In the genomic region with DNA sequence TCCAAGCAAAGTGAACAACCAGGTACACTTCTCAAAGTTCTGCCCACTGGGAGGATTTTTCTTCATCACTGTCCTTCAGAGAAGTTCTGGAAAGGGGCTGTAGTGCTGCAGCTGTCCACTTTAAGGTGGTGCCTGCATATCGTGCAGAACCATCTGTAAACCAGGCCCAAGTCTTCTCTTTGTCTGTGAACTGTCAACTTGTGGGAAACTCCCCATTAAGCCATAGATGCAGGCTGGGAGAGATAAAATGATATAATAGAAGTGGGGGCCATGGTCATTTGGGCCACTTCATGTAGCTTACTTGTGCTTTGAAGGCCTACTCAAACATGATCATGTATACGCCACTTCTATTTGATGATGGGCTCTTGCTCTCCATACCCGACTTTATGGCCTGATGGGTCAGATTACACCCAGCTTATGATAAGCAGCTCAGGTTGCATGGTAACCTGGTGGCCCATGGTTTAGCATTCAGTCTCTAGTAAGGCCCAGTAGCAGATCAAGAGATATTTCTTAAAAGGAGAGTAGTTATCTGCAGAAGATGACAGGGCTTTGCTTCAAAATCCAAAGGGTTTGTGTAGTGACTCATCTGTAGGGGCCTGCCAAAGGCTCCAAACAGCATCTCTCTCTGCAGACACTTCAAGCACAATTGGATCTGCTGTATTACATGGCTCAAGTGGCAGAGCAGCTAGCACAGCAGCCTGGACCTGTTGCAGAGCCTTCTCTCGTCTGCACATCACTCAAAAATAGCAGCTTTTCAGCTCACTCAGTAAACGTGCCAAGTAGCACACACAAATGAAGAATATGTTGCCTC, we compare ENCODE assay signal across 20 cellular contexts. TPM values are rescaled to one million over a fixed set of nuclear protein-coding genes. Genes with fewer than 3 reads are reported as not detected.
DNase-seq lines count a peak whose midpoint lies in the region; ATAC-seq and TF ChIP-seq lines count a peak whose summit lies in the region.
"Had no signal": no experiment of that assay in that cellular context is flagged by ENCODE, and none has a peak within 500 bp of the region (broad histone marks: within the 10 kb centered on the region; RNA-seq: fewer than 3 reads in every experiment).

No MANE protein-coding gene starts in this region.

- H3K27me3 ChIP-seq in IMR-90 (ENCODE audit: control insufficient read depth, insufficient read depth, low read length) (peaks cover 9% of the 10 kb centered on the region), PC-3 (ENCODE audit: low read length) (no peaks in the 10 kb centered on the region), colonic mucosa (no peaks in the 10 kb centered on the region)
- H3K27me3 ChIP-seq: cardiac muscle cell, uterus had no signal

- no peak for TF ChIP-seq CTCF in IMR-90 (conservative IDR thresholded peaks at IDR 0.05; ENCODE audit: low read depth, low read length)
- TF ChIP-seq CTCF in PC-3 (conservative IDR thresholded peaks at IDR 0.05; ENCODE audit: low read depth, low read length) = no peak
- TF ChIP-seq CTCF in fibroblast of pulmonary artery (IDR thresholded peaks at IDR 0.05; ENCODE audit: low read length, missing control alignments) = no peak
- no peak for TF ChIP-seq CTCF in RWPE1 (conservative IDR thresholded peaks at IDR 0.05; ENCODE audit: low read depth)
- TF ChIP-seq CTCF in GM13976 (IDR thresholded peaks at IDR 0.05; ENCODE audit: borderline replicate concordance, control extremely low read depth, extremely low read depth, insufficient read depth, missing control alignments) = no peak
- no peak for TF ChIP-seq CTCF in colonic mucosa (IDR thresholded peaks at IDR 0.05)

- no peak overlapping the region for H2BK5ac ChIP-seq in IMR-90 (ENCODE audit: low read depth, low read length, poor library complexity, severe bottlenecking)

- H3K4me3 ChIP-seq in IMR-90 (ENCODE audit: insufficient read depth, low read depth, low read length) (no peak overlapping the region), PC-3 (ENCODE audit: low read length) (no peak overlapping the region), fibroblast of pulmonary artery (replicated peaks; ENCODE audit: low read depth, low read length) (no peak overlapping the region), colonic mucosa (no peak overlapping the region)
- H3K4me3 ChIP-seq: cardiac muscle cell, heart left ventricle, uterus had no signal

- ATAC-seq in IMR-90 (ENCODE audit: low read depth) (peak; percentile 95), PC-3 (peak; percentile 95), GM21526 (IDR thresholded peaks at IDR 0.05; ENCODE audit: low FRiP score, unreplicated experiment) (no peak)
- ATAC-seq: heart left ventricle; left lobe of liver; stimulated activated naive B cell treated with anti-CD40 and anti-IgM and Interleukin-4, amounts not matched to agents 10 μg/mL and 1 μg/mL and 100 μg/mL, for 72 hours had no signal

- no peak overlapping the region for H2AFZ ChIP-seq in IMR-90 (replicated peaks; ENCODE audit: low read length, poor library complexity)
- H2AFZ ChIP-seq in PC-3 (ENCODE audit: low read length) = no peak overlapping the region

- DNase-seq in DMS153 (lab: John Stamatoyannopoulos, UW) = peak; percentile 71
- peak; percentile 86 for DNase-seq in IMR-90
- peak; percentile 48 for DNase-seq in PC-3
- peak; percentile 34 for DNase-seq in fibroblast of pulmonary artery (ENCODE audit: low read depth)
- DNase-seq in RWPE1 (ENCODE audit: low spot score) = no peak
- no peak for DNase-seq in GM13976 (ENCODE audit: low spot score)
- no peak for DNase-seq in colonic mucosa
- DNase-seq: activated CD4-positive, alpha-beta memory T cell treated with anti-CD3 and anti-CD28 coated beads, Interleukin-2, amount 10 ng/mL, durations not matched to agents 7 days and 5 days; activated effector memory CD4-positive, alpha-beta T cell treated with Interleukin-2 at 50 U/mL for 16 hours; H7; heart left ventricle; NCI-H524 treated with DMSO at 0.1 percent for 48 hours; stimulated activated CD4-positive, alpha-beta T cell treated with anti-CD3 and anti-CD28 coated beads, Interleukin-4, amount 100 ng/mL, for 24 hours; stimulated activated naive B cell treated with anti-CD40 and anti-IgM and Interleukin-4, amounts not matched to agents 10 μg/mL and 1 μg/mL and 100 μg/mL, for 72 hours; uterus had no signal

- no peaks in the 10 kb centered on the region for H4K20me1 ChIP-seq in IMR-90 (ENCODE audit: insufficient read depth, low read length)
- no peaks in the 10 kb centered on the region for H4K20me1 ChIP-seq in PC-3 (ENCODE audit: low read length)

- no peaks in the 10 kb centered on the region for H3K9me3 ChIP-seq in IMR-90 (ENCODE audit: control insufficient read depth, insufficient read depth, low read length)
- H3K9me3 ChIP-seq in PC-3 (ENCODE audit: low read length) = no peaks in the 10 kb centered on the region
- H3K9me3 ChIP-seq in colonic mucosa = no peaks in the 10 kb centered on the region
- H3K9me3 ChIP-seq: heart left ventricle, uterus had no signal

- no peak overlapping the region for H2AK9ac ChIP-seq in IMR-90 (replicated peaks; ENCODE audit: low read depth, low read length, poor library complexity)

- H3K79me1 ChIP-seq in IMR-90 (ENCODE audit: low read depth in 1 of 2, low read length in 2 of 2) = no peaks in the 10 kb centered on the region

- POLR2A ChIA-PET in IMR-90 (lab: Charles Lee; ENCODE audit: unreplicated experiment) = no interaction called here
- POLR2A ChIA-PET in PC-3 (lab: Charles Lee; ENCODE audit: unreplicated experiment) = interaction anchor here (0.5 kb wide), 1 partner anchor 17 kb away, joined by 5 read pairs; no protein-coding TSS in a partner anchor
- POLR2A ChIA-PET in RWPE1 (lab: Yijun Ruan, JAX; ENCODE audit: low non-redundant PET) = no interaction called here

- no peak overlapping the region for H3K4me2 ChIP-seq in IMR-90 (ENCODE audit: low read depth, low read length)
- H3K4me2 ChIP-seq in PC-3 (ENCODE audit: low read length) = no peak overlapping the region

- BruUV-seq in IMR-90 (replicated peaks; lab: Mats Ljungman, UMichigan) (no TSS peak), PC-3 (replicated peaks; lab: Mats Ljungman, UMichigan) (no TSS peak)

- H3F3A ChIP-seq in PC-3 (ENCODE audit: low read length, unreplicated experiment) = no peaks in the 10 kb centered on the region

- CTCF ChIA-PET in IMR-90 (lab: Yijun Ruan, JAX) = interaction anchor here (1.3 kb wide), 1 partner anchor 14 kb away, joined by 4 read pairs; no protein-coding TSS in a partner anchor
- CTCF ChIA-PET in PC-3 (lab: Charles Lee) = no interaction called here
- CTCF ChIA-PET in RWPE1 (lab: Yijun Ruan, JAX) = interaction anchor here (0.5 to 0.8 kb wide), 2 partner anchors 19 to 576 kb away, joined by 3 read pairs; no protein-coding TSS in a partner anchor

- H2BK15ac ChIP-seq in IMR-90 (ENCODE audit: low read depth, low read length) = no peak overlapping the region

- H3K36me3 ChIP-seq in IMR-90 (ENCODE audit: control insufficient read depth, insufficient read depth, low read length) (no peaks in the 10 kb centered on the region), PC-3 (ENCODE audit: low read depth, low read length) (no peaks in the 10 kb centered on the region), colonic mucosa (no peaks in the 10 kb centered on the region)
- H3K36me3 ChIP-seq: cardiac muscle cell, heart left ventricle, uterus had no signal

- H3K9me1 ChIP-seq in IMR-90 (ENCODE audit: insufficient read depth, low read length) = 0 out of 2 replicates have a peak, but pooled peaks cover 3% of the 10 kb centered on the region

- no peak overlapping the region for H3K27ac ChIP-seq in IMR-90 (ENCODE audit: insufficient read depth, low read length)
- no peak overlapping the region for H3K27ac ChIP-seq in PC-3 (ENCODE audit: low read length)
- no peak overlapping the region for H3K27ac ChIP-seq in RWPE1
- no peak overlapping the region for H3K27ac ChIP-seq in colonic mucosa
- H3K27ac ChIP-seq: C4-2B, cardiac muscle cell, heart left ventricle, HL-60, uterus had no signal

- H4K91ac ChIP-seq in IMR-90 (ENCODE audit: insufficient read depth, low read depth, low read length) = no peak overlapping the region

- H3K23ac ChIP-seq in IMR-90 (ENCODE audit: low read depth, low read length) = no peak overlapping the region

- no peak overlapping the region for H4K8ac ChIP-seq in IMR-90 (ENCODE audit: low read depth in 2 of 2, low read length in 2 of 2)

- H4K5ac ChIP-seq in IMR-90 (ENCODE audit: low read depth, low read length) = no peak overlapping the region

- TF ChIP-seq RAD21 in IMR-90 (IDR thresholded peaks at IDR 0.05; ENCODE audit: low read length) = no peak

- no peaks in the 10 kb centered on the region for H3K79me2 ChIP-seq in PC-3 (ENCODE audit: low read length)

- 60% methylated on average over 2 of the region's 5 CpGs; no CpG with 5 or more reads in 1 of the 2 experiments for WGBS in IMR-90 (ENCODE audit: extremely low coverage in 2 of 2, insufficient read length in 1 of 2), 2 experiments

- intact Hi-C loops in IMR-90 (cut with micrococcal nuclease) (no loop called here), PC-3 (cut with micrococcal nuclease) (no loop called here), colonic mucosa (cut with DNase I) (no loop called here)

- dilution Hi-C loops in IMR-90 (cut with HindIII; ENCODE audit: low sequenced_read_pairs, unreplicated experiment) = no loop called here

- H3K4ac ChIP-seq in IMR-90 (ENCODE audit: low read depth, low read length) = no peak overlapping the region

- H3K18ac ChIP-seq in IMR-90 (ENCODE audit: low read depth, low read length) = no peak overlapping the region

- H3K9me2 ChIP-seq in PC-3 (replicated peaks; ENCODE audit: low read length) = no peaks in the 10 kb centered on the region

- H3K56ac ChIP-seq in IMR-90 (ENCODE audit: extremely low read depth, insufficient read depth, low read length) = no peak overlapping the region

- H2AK5ac ChIP-seq in IMR-90 (ENCODE audit: low read depth, low read length) = no peak overlapping the region

- in situ Hi-C loops in IMR-90 (cut with MboI; ENCODE audit: low sequenced_read_pairs) (no loop called here), GM13976 (cut with MboI; ENCODE audit: low sequenced_read_pairs, unreplicated experiment) (no loop called here)

- H3K9ac ChIP-seq in IMR-90 (ENCODE audit: low read depth, low read length) (no peak overlapping the region), PC-3 (ENCODE audit: low read length) (no peak overlapping the region), colonic mucosa (ENCODE audit: low read depth in 2 of 2, low read length in 2 of 2) (no peak overlapping the region)

- TF ChIP-seq POLR2A in IMR-90 (IDR thresholded peaks at IDR 0.05; ENCODE audit: low read depth, low read length) = no peak

- H2BK120ac ChIP-seq in IMR-90 (ENCODE audit: low read depth, low read length) = no peak overlapping the region

- no peak overlapping the region for H2BK20ac ChIP-seq in IMR-90 (ENCODE audit: low read depth, low read length)

- H3K4me1 ChIP-seq in IMR-90 (ENCODE audit: control insufficient read depth, insufficient read depth, low read length) (peaks cover 2% of the 10 kb centered on the region; the same call in 1 of the 2 replicates), PC-3 (ENCODE audit: insufficient read depth, low read length) (no peaks in the 10 kb centered on the region; the same call in 1 of the 2 replicates), colonic mucosa (no peaks in the 10 kb centered on the region)
- H3K4me1 ChIP-seq: heart left ventricle, uterus had no signal

- no peak overlapping the region for H3K14ac ChIP-seq in IMR-90 (replicated peaks; ENCODE audit: low read depth, low read length)

RNA-seq across cellular contexts. Expression of a gene that starts 15.7 kb away (rescaled TPM):
- total RNA-seq in IMR-90 (2012; rRNA removed) (211 and 225 TPM in 2 replicates), PC-3 (2014; rRNA removed) (249 and 291 TPM in 2 replicates), colonic mucosa (100 to 1,000 TPM; 527 to 610 TPM)
- 410 and 443 TPM in 2 replicates for polyA plus RNA-seq in IMR-90 (2012; rRNA removed)
- polyA plus RNA-seq in IMR-90 (2012; cell fraction: cytosol; rRNA removed) = 226 and 424 TPM in 2 replicates
- 47.3 and 183 TPM in 2 replicates for polyA plus RNA-seq in IMR-90 (2012; cell fraction: nucleus; rRNA removed; ENCODE audit: low replicate concordance)

RNA-seq across cellular contexts. Expression of a gene that starts 34.0 kb away (rescaled TPM):
- 3.2 and 6.4 TPM in 2 replicates for total RNA-seq in IMR-90 (2012; rRNA removed)
- 23.1 and 28.3 TPM in 2 replicates for polyA plus RNA-seq in IMR-90 (2012; rRNA removed)
- polyA plus RNA-seq in IMR-90 (2012; cell fraction: cytosol; rRNA removed) = 13.8 and 28.3 TPM in 2 replicates
- polyA plus RNA-seq in IMR-90 (2012; cell fraction: nucleus; rRNA removed; ENCODE audit: low replicate concordance) = 16.9 and 18.6 TPM in 2 replicates
- total RNA-seq in PC-3 (2014; rRNA removed) = 10.3 and 12.8 TPM in 2 replicates
- under 1 TPM; 0.17 to 0.24 TPM for total RNA-seq in colonic mucosa
- total RNA-seq: cardiac muscle cell, left lobe of liver had no signal

Comparison
In these comparisons a context has a peak if more than half of its experiments do, and no peak if none do; other contexts are left out.
1. DNase-seq: peak in DMS153 (single experiment), IMR-90 (single experiment), PC-3 (single experiment) and fibroblast of pulmonary artery (single experiment); none in RWPE1 (single experiment), GM13976 (single experiment) and colonic mucosa (single experiment).